In the genomic region with DNA sequence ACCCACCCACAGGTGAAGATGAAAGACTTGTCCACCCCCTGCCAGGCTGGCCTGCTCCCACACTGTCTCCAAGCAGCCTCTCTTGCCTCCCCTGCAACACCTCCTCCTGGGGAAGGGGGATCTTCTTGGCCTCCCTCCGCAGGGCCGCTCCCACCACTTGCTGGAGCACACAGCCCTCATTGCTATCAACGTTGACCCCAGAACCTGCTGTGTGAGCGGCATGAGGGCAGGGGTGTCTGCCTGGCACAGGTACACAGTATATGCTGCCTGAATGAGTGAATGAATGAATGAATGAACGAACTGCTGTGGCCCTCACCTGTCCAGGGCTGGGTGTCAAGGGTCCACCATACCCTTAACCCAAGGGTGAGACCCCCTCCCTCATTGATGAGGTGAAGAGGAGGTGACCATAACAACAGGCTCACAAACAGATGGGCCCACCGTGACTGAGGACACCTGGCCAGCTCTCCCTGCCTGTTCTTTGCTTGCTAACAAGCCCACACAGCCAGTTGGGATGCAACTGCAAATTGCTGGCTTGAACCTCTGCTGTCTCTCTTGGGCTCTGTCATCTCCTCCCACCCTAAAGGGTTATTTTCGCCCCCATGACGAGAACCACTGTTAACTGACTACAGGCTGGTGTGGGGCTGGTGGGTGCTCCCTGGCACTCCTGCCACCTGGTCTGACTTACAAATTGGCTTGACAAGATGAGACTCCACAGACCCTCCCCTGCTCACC, we compare ENCODE assay signal across 25 cellular contexts.
"Had no signal": no experiment of that assay in that cellular context is flagged by ENCODE, and none has a peak within 500 bp of the region (broad histone marks: within the 10 kb centered on the region; RNA-seq: fewer than 3 reads in every experiment).

No MANE protein-coding gene starts in this region.

- H3K27ac ChIP-seq: breast epithelium, epithelial cell of prostate, sigmoid colon, suprapubic skin, tibial nerve had no signal

- DNase-seq: activated CD4-positive, alpha-beta T cell treated with anti-CD3 and anti-CD28 coated beads, Interleukin-2, amount 50 U/mL, for 1 hour; activated CD4-positive, CD25-positive, alpha-beta regulatory T cell treated with anti-CD3 and anti-CD28 coated beads, Interleukin-2, amount 50 U/mL, for 72 hours; activated CD8-positive, alpha-beta T cell treated with anti-CD3 and anti-CD28 coated beads for 36 hours; activated naive CD4-positive, alpha-beta T cell; activated T-cell treated with anti-CD3 and anti-CD28 coated beads, Interleukin-2, amount 50 U/mL, for 48 hours; central memory CD4-positive, alpha-beta T cell; dermis blood vessel endothelial cell; effector CD4-positive, alpha-beta T cell; islet precursor cell; mesendoderm; mucosa of descending colon; sigmoid colon; stimulated activated CD4-positive, alpha-beta T cell treated with anti-CD3 and anti-CD28 coated beads, Interleukin-1b, Interleukin-23, amount 100 ng/mL, for 48 hours; stimulated activated CD4-positive, alpha-beta T cell treated with anti-CD3 and anti-CD28 coated beads, Interleukin-4, amount 100 ng/mL, for 4 hours; stimulated activated CD8-positive, alpha-beta memory T cell treated with anti-CD3 and anti-CD28 coated beads, Interleukin-4, amount 100 ng/mL, for 48 hours; T-helper 2 cell had no signal

- H3K4me1 ChIP-seq: breast epithelium had no signal

- H3K9me3 ChIP-seq: breast epithelium, mucosa of descending colon, sigmoid colon, suprapubic skin, tibial nerve had no signal

- H3K4me3 ChIP-seq: breast epithelium, mucosa of descending colon, sigmoid colon, smooth muscle cell, suprapubic skin, tibial nerve had no signal

- ATAC-seq: activated CD8-positive, alpha-beta T cell treated with anti-CD3 and anti-CD28 coated beads for 36 hours; activated naive CD4-positive, alpha-beta T cell treated with anti-CD3 and anti-CD28 coated beads, Interleukin-2, amount 50 U/mL, for 72 hours; mucosa of descending colon; natural killer cell treated with Interleukin-12 subunit alpha and Interleukin-12 subunit beta and Interleukin-15 and Interleukin-18, amount 100 ng/mL, for 72 hours; stimulated activated memory B cell treated with anti-CD40 and anti-IgM and Interleukin-4, amounts not matched to agents 10 μg/mL and 1 μg/mL and 100 μg/mL, for 72 hours had no signal

- FAIRE-seq: frontal cortex had no signal

- H3K27me3 ChIP-seq: breast epithelium, sigmoid colon, suprapubic skin, tibial nerve had no signal

- H3K4me2 ChIP-seq: smooth muscle cell had no signal

- H3K36me3 ChIP-seq: breast epithelium, suprapubic skin had no signal
